Comparison of ENCODE assay signal across 11 cellular contexts in genomic region chr1:103676335-103676734, GRCh38. TPM values are rescaled to one million over a fixed set of nuclear protein-coding genes. Genes with fewer than 3 reads are reported as not detected.
"Had no signal": no experiment of that assay in that cellular context is flagged by ENCODE, and none has a peak within 500 bp of the region (broad histone marks: within the 10 kb centered on the region; RNA-seq: fewer than 3 reads in every experiment).

No MANE protein-coding gene starts in this region.

RNA-seq across cellular contexts. Expression of gene AMY1B, which starts 19.7 kb away (rescaled TPM):
- total RNA-seq: OCI-LY7, PC-3, PC-9, Peyer's patch, Right ventricle myocardium inferior, Right ventricle myocardium superior, RPMI7951, SJCRH30, SJSA1, SK-MEL-5 had no signal
- polyA plus RNA-seq: SK-N-SH had no signal

RNA-seq across cellular contexts. Expression of gene AMY1A, which starts 20.8 kb away (rescaled TPM):
- total RNA-seq: OCI-LY7, PC-3, PC-9, Peyer's patch, Right ventricle myocardium inferior, Right ventricle myocardium superior, RPMI7951, SJCRH30, SJSA1, SK-MEL-5 had no signal
- polyA plus RNA-seq: SK-N-SH had no signal

RNA-seq across cellular contexts. Expression of gene AMY2A, which starts 59.1 kb away (rescaled TPM):
- total RNA-seq: OCI-LY7, PC-3, PC-9, Right ventricle myocardium inferior, Right ventricle myocardium superior, RPMI7951, SJCRH30, SJSA1, SK-MEL-5 had no signal
- polyA plus RNA-seq: SK-N-SH had no signal
